ENCODE assay signal across 10 cellular contexts in genomic region chr14:98385851-98386250, GRCh38.
"Had no signal": no experiment of that assay in that cellular context is flagged by ENCODE, and none has a peak within 500 bp of the region (broad histone marks: within the 10 kb centered on the region; RNA-seq: fewer than 3 reads in every experiment).

No MANE protein-coding gene starts in this region.

- H3K27ac Mint-ChIP-seq: GM23338, H9, HFFc6 had no signal

- H3K36me3 ChIP-seq: HAP-1 had no signal

- H3K9me3 ChIP-seq: HAP-1 had no signal

- H3K4me3 Mint-ChIP-seq: GM23338, H9, HFFc6 had no signal

- H3K4me1 Mint-ChIP-seq: GM23338, H9 had no signal

- H3K27ac ChIP-seq: GM23248 had no signal

- H3K4me3 ChIP-seq: GM23248, GM23338, HAP-1 had no signal

- H3K4me1 ChIP-seq: HAP-1 had no signal

- H3K9ac ChIP-seq: GM23248 had no signal

- FAIRE-seq: H1, H54 had no signal

- DNase-seq: GM23248, GOT3, H7, H9, HCEC 1CT, HFFc6 had no signal
